In genomic region chr6:43951063-43951755, GRCh38 we compare ENCODE assay signal across 9 cellular contexts.
A peak's percentile ranks its signal among the peaks of the same experiment; 100 is the strongest.
DNase-seq lines count a peak whose midpoint lies in the region; ATAC-seq and TF ChIP-seq lines count a peak whose summit lies in the region.
"Had no signal": no experiment of that assay in that cellular context is flagged by ENCODE, and none has a peak within 500 bp of the region (broad histone marks: within the 10 kb centered on the region; RNA-seq: fewer than 3 reads in every experiment).

No MANE protein-coding gene starts in this region.

- peak; percentile 64 for TF ChIP-seq CTCF in choroid plexus epithelial cell (conservative IDR thresholded peaks at IDR 0.05; ENCODE audit: low read depth, low read length)
- no peak for TF ChIP-seq CTCF in lung (IDR thresholded peaks at IDR 0.05; ENCODE audit: control extremely low read depth, extremely low read depth)

- ATAC-seq in lung (ENCODE audit: insufficient read depth, low FRiP score) (no peak), GM21447 (IDR thresholded peaks at IDR 0.05; ENCODE audit: unreplicated experiment) (no peak), GM21723 (IDR thresholded peaks at IDR 0.05; ENCODE audit: unreplicated experiment) (no peak)

- no peaks in the 10 kb centered on the region for H3K27me3 ChIP-seq in lung (ENCODE audit: control insufficient read depth, insufficient read depth)

- no peak overlapping the region for H3K4me3 ChIP-seq in choroid plexus epithelial cell (ENCODE audit: low read depth, low read length)
- no peak overlapping the region for H3K4me3 ChIP-seq in lung

- H3K9me3 ChIP-seq in lung (ENCODE audit: control insufficient read depth in 2 of 2, insufficient read depth in 1 of 2, low read length in 1 of 2): peaks cover 0 to under 1% of the 10 kb centered on the region in 2 donors

- H3K36me3 ChIP-seq in lung (ENCODE audit: control insufficient read depth in 2 of 2, insufficient read depth in 2 of 2, low read length in 2 of 2): no peaks in the 10 kb centered on the region

- no peak overlapping the region for H3K27ac ChIP-seq in lung (ENCODE audit: low read depth in 1 of 2, low read length in 1 of 2)
- H3K27ac ChIP-seq: 22Rv1 had no signal

- H3K4me1 ChIP-seq in lung (ENCODE audit: control insufficient read depth in 2 of 2, insufficient read depth in 2 of 2, low read length in 2 of 2): no peaks in the 10 kb centered on the region

- 62 to 75% methylated on average over 4 to 5 of the region's 5 CpGs for WGBS in lung, 2 donors

- DNase-seq in NCI-H1092 treated with DMSO at 0.1 percent for 48 hours (lab: John Stamatoyannopoulos, UW) (peak; percentile 11), NCI-H1092 (lab: John Stamatoyannopoulos, UW) (no peak), NCI-H524 treated with DMSO at 0.1 percent for 48 hours (lab: John Stamatoyannopoulos, UW) (peak; percentile 51), choroid plexus epithelial cell (ENCODE audit: low read depth) (peak; percentile 53), lung (ENCODE audit: low spot score) (peak; percentile 60), NCI-H345 (lab: John Stamatoyannopoulos, UW) (no peak)

Comparison
In these comparisons a context has a peak if more than half of its experiments do, and no peak if none do; other contexts are left out.
1. DNase-seq: peak in NCI-H1092 treated with DMSO at 0.1 percent for 48 hours (single experiment), NCI-H524 treated with DMSO at 0.1 percent for 48 hours (single experiment), choroid plexus epithelial cell (single experiment) and lung (single experiment); none in NCI-H1092 (single experiment) and NCI-H345 (single experiment).